28 cellular contexts compared by ENCODE assay signal in genomic region chrY:2874211-2874610, GRCh38. TPM values are rescaled to one million over a fixed set of nuclear protein-coding genes. Genes with fewer than 3 reads are reported as not detected.
"Had no signal": no experiment of that assay in that cellular context is flagged by ENCODE, and none has a peak within 500 bp of the region (broad histone marks: within the 10 kb centered on the region; RNA-seq: fewer than 3 reads in every experiment).

No MANE protein-coding gene starts in this region.

- H3K27me3 ChIP-seq: esophagus squamous epithelium, foreskin keratinocyte, gastroesophageal sphincter, heart left ventricle, hepatocyte, left lung, neural progenitor cell, spleen, testis, tibial artery had no signal

- H3K79me2 ChIP-seq: hepatocyte, parathyroid adenoma had no signal

- DNase-seq: cortex of kidney; effector memory CD8-positive, alpha-beta T cell; erythroblast; esophagus squamous epithelium; heart left ventricle; kidney; left lung; mesendoderm; midbrain; naive thymus-derived CD4-positive, alpha-beta T cell; spleen; stimulated activated CD4-positive, alpha-beta T cell treated with anti-CD3 and anti-CD28 coated beads, Interleukin-4, amount 100 ng/mL, for 4 hours; stimulated activated naive CD8-positive, alpha-beta T cell treated with anti-CD3 and anti-CD28 coated beads, Interleukin-15, Interleukin-2, amounts not matched to agents 100 U/mL and 50 U/mL, for 24 hours; substantia nigra; testis; tibial artery had no signal

- H3K4me3 Mint-ChIP-seq: effector memory CD8-positive, alpha-beta T cell; naive thymus-derived CD4-positive, alpha-beta T cell; nephron; neural progenitor cell; stimulated activated memory B cell treated with anti-CD40 and anti-IgM and Interleukin-4, amounts not matched to agents 10 μg/mL and 1 μg/mL and 100 μg/mL, for 72 hours; type B pancreatic cell had no signal

- H3K4me1 Mint-ChIP-seq: nephron; neural progenitor cell; stimulated activated memory B cell treated with anti-CD40 and anti-IgM and Interleukin-4, amounts not matched to agents 10 μg/mL and 1 μg/mL and 100 μg/mL, for 72 hours had no signal

- H3K36me3 ChIP-seq: esophagus squamous epithelium, gastroesophageal sphincter, heart left ventricle, left lung, neural progenitor cell, spleen, tibial artery had no signal

- H2AFZ ChIP-seq: hepatocyte, neural progenitor cell, parathyroid adenoma had no signal

- ATAC-seq: effector memory CD8-positive, alpha-beta T cell; foreskin keratinocyte; gastroesophageal sphincter; heart left ventricle; left lung; naive thymus-derived CD4-positive, alpha-beta T cell; sciatic nerve; stimulated activated memory B cell treated with anti-CD40 and anti-IgM and Interleukin-4, amounts not matched to agents 10 μg/mL and 1 μg/mL and 100 μg/mL, for 72 hours; stimulated activated naive CD8-positive, alpha-beta T cell treated with anti-CD3 and anti-CD28 coated beads, Interleukin-15, Interleukin-2, amounts not matched to agents 100 U/mL and 50 U/mL, for 24 hours had no signal

- H3K9me3 Mint-ChIP-seq: effector memory CD8-positive, alpha-beta T cell; nephron; neural progenitor cell; type B pancreatic cell had no signal

- H3K27ac Mint-ChIP-seq: naive thymus-derived CD4-positive, alpha-beta T cell; nephron; neural progenitor cell; progenitor cell of endocrine pancreas; stimulated activated memory B cell treated with anti-CD40 and anti-IgM and Interleukin-4, amounts not matched to agents 10 μg/mL and 1 μg/mL and 100 μg/mL, for 72 hours; type B pancreatic cell had no signal

- H3K9ac ChIP-seq: neural progenitor cell, parathyroid adenoma had no signal

- H3K4me2 ChIP-seq: hepatocyte, neural progenitor cell had no signal

- H3K36me3 Mint-ChIP-seq: neural progenitor cell, type B pancreatic cell had no signal

- H3K27ac ChIP-seq: esophagus squamous epithelium, foreskin keratinocyte, gastroesophageal sphincter, heart left ventricle, hepatocyte, left lung, neural progenitor cell, parathyroid adenoma, spleen, testis, tibial artery had no signal

- H3K4me3 ChIP-seq: esophagus squamous epithelium, gastroesophageal sphincter, heart left ventricle, hepatocyte, left lung, neural progenitor cell, spleen, testis, tibial artery had no signal

- H3K4me1 ChIP-seq: esophagus squamous epithelium, foreskin keratinocyte, gastroesophageal sphincter, heart left ventricle, left lung, neural progenitor cell, parathyroid adenoma, spleen, testis, tibial artery had no signal

- H3K27me3 Mint-ChIP-seq: effector memory CD8-positive, alpha-beta T cell; naive thymus-derived CD4-positive, alpha-beta T cell; progenitor cell of endocrine pancreas; stimulated activated memory B cell treated with anti-CD40 and anti-IgM and Interleukin-4, amounts not matched to agents 10 μg/mL and 1 μg/mL and 100 μg/mL, for 72 hours; type B pancreatic cell had no signal

- H3K9me3 ChIP-seq: esophagus squamous epithelium, gastroesophageal sphincter, heart left ventricle, testis, tibial artery had no signal

RNA-seq across cellular contexts. Expression of gene RPS4Y1, which starts 32.8 kb away (rescaled TPM):
- total RNA-seq: dermis microvascular lymphatic vessel endothelial cell, hepatocyte, kidney, progenitor cell of endocrine pancreas, sciatic nerve, urinary bladder had no signal
- polyA plus RNA-seq: hepatocyte; naive thymus-derived CD4-positive, alpha-beta T cell had no signal
